In genomic region chr13:113064534-113065405, GRCh38 we compare ENCODE assay signal across 13 cellular contexts. TPM values are rescaled to one million over a fixed set of nuclear protein-coding genes. Genes with fewer than 3 reads are reported as not detected.
DNase-seq lines count a peak whose midpoint lies in the region; ATAC-seq and TF ChIP-seq lines count a peak whose summit lies in the region.
"Had no signal": no experiment of that assay in that cellular context is flagged by ENCODE, and none has a peak within 500 bp of the region (broad histone marks: within the 10 kb centered on the region; RNA-seq: fewer than 3 reads in every experiment).

No MANE protein-coding gene starts in this region.

- TF ChIP-seq CTCF in astrocyte of the spinal cord (IDR thresholded peaks at IDR 0.05; ENCODE audit: low read depth, low read length), result no peak

- no peak overlapping the region for H3K4me3 ChIP-seq in astrocyte of the spinal cord (ENCODE audit: low read depth, low read length)
- H3K4me3 ChIP-seq: adrenal gland; BLaER1 treated with 17β-estradiol and CSF1 and Interleukin-3, amounts not matched to agents 10 nM and 100 nM; heart right ventricle had no signal

- peak; percentile 51 for DNase-seq in ACHN
- peak; percentile 69 for DNase-seq in M059J (ENCODE audit: low read depth)
- peak; percentile 58 for DNase-seq in astrocyte of the spinal cord (ENCODE audit: low read depth, low spot score)
- DNase-seq in myocyte (ENCODE audit: low read depth), result peak; percentile 76
- no peak for DNase-seq in T-helper 2 cell
- no peak for DNase-seq in DMS153 treated with DMSO at 0.1 percent for 48 hours (lab: John Stamatoyannopoulos, UW; ENCODE audit: unreplicated experiment)
- DNase-seq in middle frontal gyrus (ENCODE audit: extremely low spot score, low spot score), result no peak
- DNase-seq: adrenal gland, SHP77 had no signal

- in situ Hi-C loops in ACHN (cut with HindIII; ENCODE audit: low pct_ligation_motif_present, low pct_unique_long_range_greater_than_20kb, low sequenced_read_pairs), result no loop called here
- in situ Hi-C loops in astrocyte of the spinal cord (cut with HindIII; ENCODE audit: low sequenced_read_pairs), result no loop called here

- ATAC-seq in GM19324 (IDR thresholded peaks at IDR 0.05; ENCODE audit: low FRiP score, unreplicated experiment), result no peak
- ATAC-seq: natural killer cell treated with Interleukin-12 subunit alpha and Interleukin-12 subunit beta and Interleukin-15 and Interleukin-18, amount 100 ng/mL, for 72 hours had no signal

RNA-seq across cellular contexts. Expression of gene F7, which starts 40.8 kb away (rescaled TPM):
- total RNA-seq in M059J (2014; rRNA removed; shearing (Covaris generic)), result not detected in 2 replicates
- total RNA-seq in myocyte, result not detected in 2 replicates
- not detected for polyA plus RNA-seq in myocyte (2012)
- total RNA-seq: natural killer cell treated with Interleukin-12 subunit alpha and Interleukin-12 subunit beta and Interleukin-15 and Interleukin-18, amount 100 ng/mL, for 72 hours had no signal

RNA-seq across cellular contexts. Expression of gene F10, which starts 57.8 kb away (rescaled TPM):
- total RNA-seq in M059J (2014; rRNA removed; shearing (Covaris generic)), result 0.10 TPM in 1 of 2 replicates, not detected in the other
- total RNA-seq in myocyte, result 0.42 and 1.3 TPM in 2 replicates
- 2.2 TPM for polyA plus RNA-seq in myocyte (2012)
- total RNA-seq: natural killer cell treated with Interleukin-12 subunit alpha and Interleukin-12 subunit beta and Interleukin-15 and Interleukin-18, amount 100 ng/mL, for 72 hours had no signal

Comparison
In these comparisons a context has a peak if more than half of its experiments do, and no peak if none do; other contexts are left out.
1. DNase-seq: peak in ACHN (single experiment), M059J (single experiment), astrocyte of the spinal cord (single experiment) and myocyte (single experiment); none in T-helper 2 cell (0 of 5), DMS153 treated with DMSO at 0.1 percent for 48 hours (single experiment) and middle frontal gyrus (single experiment).